Comparison of ENCODE assay signal across 8 cellular contexts in the genomic region with DNA sequence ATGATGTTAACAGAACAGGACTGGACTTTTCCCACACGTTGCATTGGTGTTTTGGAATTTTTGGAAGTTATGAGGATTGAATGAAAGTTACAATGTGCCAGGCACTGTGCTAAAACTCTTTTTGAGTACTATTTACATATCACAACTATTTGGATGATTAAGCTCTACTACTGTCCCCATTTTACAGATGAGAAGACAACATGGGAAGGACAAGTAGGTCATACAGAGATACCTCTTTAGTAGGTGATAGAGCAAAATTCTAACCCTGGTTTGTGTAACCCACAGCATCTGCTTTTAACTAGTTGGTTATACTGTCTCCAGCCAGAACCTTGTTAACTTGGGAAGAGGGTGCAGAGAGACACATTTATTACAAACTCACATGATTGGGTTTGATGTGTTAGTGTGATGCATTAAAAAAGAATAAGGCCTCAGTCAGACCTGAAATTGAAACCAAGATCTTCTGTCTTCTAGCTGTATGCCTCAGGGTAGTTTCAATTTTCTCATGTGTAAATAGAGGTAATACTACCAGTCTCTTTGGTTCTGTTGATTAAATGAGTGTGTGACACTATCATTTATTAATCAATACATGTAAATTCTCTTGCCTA. TPM values are rescaled to one million over a fixed set of nuclear protein-coding genes. Genes with fewer than 3 reads are reported as not detected.
DNase-seq lines count a peak whose midpoint lies in the region; ATAC-seq and TF ChIP-seq lines count a peak whose summit lies in the region.

No MANE protein-coding gene starts in this region.

- 19% methylated on average over 1 of the region's 1 CpG for WGBS in esophagus muscularis mucosa

- no peak for TF ChIP-seq EP300 in esophagus muscularis mucosa (IDR thresholded peaks at IDR 0.05)

- peaks cover 0 to 19% (median 17%) of the 10 kb centered on the region in 4 donors for H3K4me1 Mint-ChIP-seq in CD4-positive, CD25-positive, alpha-beta regulatory T cell

- H3K27me3 Mint-ChIP-seq in CD4-positive, CD25-positive, alpha-beta regulatory T cell = peaks cover 10% of the 10 kb centered on the region

- H3K4me3 Mint-ChIP-seq in CD4-positive, CD25-positive, alpha-beta regulatory T cell = no peak overlapping the region

- peaks cover 0 to under 1% (median 0%) of the 10 kb centered on the region in 7 donors for H3K9me3 Mint-ChIP-seq in CD4-positive, CD25-positive, alpha-beta regulatory T cell

- peak overlapping the region in 1 of 3 donors; percentile 88 for H3K27ac Mint-ChIP-seq in CD4-positive, CD25-positive, alpha-beta regulatory T cell

- peaks cover 13% of the 10 kb centered on the region for H3K36me3 Mint-ChIP-seq in CD4-positive, CD25-positive, alpha-beta regulatory T cell

- DNase-seq in CD4-positive, CD25-positive, alpha-beta regulatory T cell = peak in 1 of 3 donors; percentile 61
- DNase-seq in esophagus muscularis mucosa (ENCODE audit: extremely low spot score) (no peak), NCI-H226 (no peak), HK-2 (ENCODE audit: unreplicated experiment) (no peak), NCI-H2029 treated with DMSO at 0.1 percent for 48 hours (lab: John Stamatoyannopoulos, UW) (no peak)

- peak overlapping the region; percentile 71 for H3K4me3 ChIP-seq in CD4-positive, CD25-positive, alpha-beta regulatory T cell (ENCODE audit: low read depth, low read length)
- H3K4me3 ChIP-seq in esophagus muscularis mucosa = peak overlapping the region; percentile 65 to 79 (median 77)

- no peak for TF ChIP-seq CTCF in esophagus muscularis mucosa (IDR thresholded peaks at IDR 0.05)

- H3K27me3 ChIP-seq in CD4-positive, CD25-positive, alpha-beta regulatory T cell (ENCODE audit: control insufficient read depth, insufficient read depth, low read length) = no peaks in the 10 kb centered on the region
- H3K27me3 ChIP-seq in esophagus muscularis mucosa = no peaks in the 10 kb centered on the region

- TF ChIP-seq POLR2A in esophagus muscularis mucosa (IDR thresholded peaks at IDR 0.05; ENCODE audit: low read depth) = no peak

- H3K27ac ChIP-seq in CD4-positive, CD25-positive, alpha-beta regulatory T cell (ENCODE audit: insufficient read depth, low read length, poor library complexity, severe bottlenecking) = peak overlapping the region; percentile 91
- H3K27ac ChIP-seq in esophagus muscularis mucosa (replicated peaks in 1 of 4) = peak overlapping the region in 3 of 4 donors; percentile 88 to 90 (median 88)
- H3K27ac ChIP-seq in temporal lobe (ENCODE audit: low read depth, low read length) = peak overlapping the region; percentile 7

- H3K36me3 ChIP-seq in CD4-positive, CD25-positive, alpha-beta regulatory T cell (ENCODE audit: control insufficient read depth, insufficient read depth, low read length) = peaks cover 40% of the 10 kb centered on the region
- peaks cover 18 to 38% (median 26%) of the 10 kb centered on the region in 4 donors for H3K36me3 ChIP-seq in esophagus muscularis mucosa

- no peak for ATAC-seq in CD4-positive, CD25-positive, alpha-beta regulatory T cell (ENCODE audit: low read depth in 2 of 2)
- ATAC-seq in GM19438 (IDR thresholded peaks at IDR 0.05; ENCODE audit: low read depth, unreplicated experiment) (peak; percentile 38), HG03558 (IDR thresholded peaks at IDR 0.05; ENCODE audit: extremely low read depth, unreplicated experiment) (peak; percentile 29)

- no peaks in the 10 kb centered on the region for H3K9me3 ChIP-seq in CD4-positive, CD25-positive, alpha-beta regulatory T cell (ENCODE audit: control insufficient read depth in 2 of 2, low read length in 2 of 2)
- H3K9me3 ChIP-seq in esophagus muscularis mucosa = no peaks in the 10 kb centered on the region

- H3K4me1 ChIP-seq in CD4-positive, CD25-positive, alpha-beta regulatory T cell (ENCODE audit: control insufficient read depth, insufficient read depth, low read length, poor library complexity, severe bottlenecking) = peaks cover 32% of the 10 kb centered on the region
- H3K4me1 ChIP-seq in esophagus muscularis mucosa = peaks cover 21 to 51% (median 49%) of the 10 kb centered on the region in 4 donors

- intact Hi-C loops in esophagus muscularis mucosa (cut with DNase I) = no loop called here

RNA-seq across cellular contexts. Expression of gene NDUFB4, which starts 1.4 kb away (rescaled TPM):
- total RNA-seq in CD4-positive, CD25-positive, alpha-beta regulatory T cell = 71.4 TPM
- polyA plus RNA-seq in CD4-positive, CD25-positive, alpha-beta regulatory T cell = 100 to 1,000 TPM; 240 to 317 (median 274) TPM
- 100 to 1,000 TPM; 142 to 333 (median 256) TPM for total RNA-seq in esophagus muscularis mucosa
- 25.8 TPM for total RNA-seq in temporal lobe

Comparison
In these comparisons a context has a peak if more than half of its experiments do, and no peak if none do; other contexts are left out.
1. ATAC-seq: peak in GM19438 (single experiment) and HG03558 (single experiment); none in CD4-positive, CD25-positive, alpha-beta regulatory T cell (0 of 2).
2. H3K27ac ChIP-seq: peak in every context shown above with its lines; median percentile 91 in CD4-positive, CD25-positive, alpha-beta regulatory T cell; 88 in esophagus muscularis mucosa; 7 in temporal lobe.